Comparison of ENCODE assay signal across 3 cellular contexts in genomic region chr1:112759228-112759627, GRCh38.
TF ChIP-seq lines count a peak whose summit lies in the region.

No MANE protein-coding gene starts in this region.

TF ChIP-seq in GM23338, 12 proteins besides CTCF, POLR2A, EP300 and RAD21:
- TF ChIP-seq EZH2phosphoT487 (IDR thresholded peaks at IDR 0.05; ENCODE audit: unreplicated experiment) (no peak), REST (IDR thresholded peaks at IDR 0.05; ENCODE audit: unreplicated experiment) (no peak), STAT1 (IDR thresholded peaks at IDR 0.05; ENCODE audit: unreplicated experiment) (no peak), ZNF114 (CRISPR knock-in tag; IDR thresholded peaks at IDR 0.05) (no peak), ETS1 (IDR thresholded peaks at IDR 0.05) (no peak)

TF ChIP-seq in WTC11, 78 proteins besides CTCF, POLR2A, EP300 and RAD21:
- TF ChIP-seq HMGA2 (CRISPR knock-in tag; IDR thresholded peaks at IDR 0.05) (no peak), IRF2 (CRISPR knock-in tag; IDR thresholded peaks at IDR 0.05; ENCODE audit: borderline replicate concordance, low read depth) (no peak), SOX15 (CRISPR knock-in tag; IDR thresholded peaks at IDR 0.05) (no peak), ZNF532 (CRISPR knock-in tag; IDR thresholded peaks at IDR 0.05; ENCODE audit: borderline replicate concordance) (no peak), EMX1 (CRISPR knock-in tag; IDR thresholded peaks at IDR 0.05) (no peak), AFF4 (CRISPR knock-in tag; IDR thresholded peaks at IDR 0.05; ENCODE audit: borderline replicate concordance) (no peak), NR2C2 (CRISPR knock-in tag; IDR thresholded peaks at IDR 0.05) (no peak), ZNF396 (CRISPR knock-in tag; IDR thresholded peaks at IDR 0.05; ENCODE audit: borderline replicate concordance) (no peak), ATF3 (CRISPR knock-in tag; conservative IDR thresholded peaks at IDR 0.05) (no peak), NFE2L1 (CRISPR knock-in tag; IDR thresholded peaks at IDR 0.05) (no peak), PRDM15 (CRISPR knock-in tag; IDR thresholded peaks at IDR 0.05) (no peak), ATF1 (CRISPR knock-in tag; IDR thresholded peaks at IDR 0.05) (no peak), CREB1 (CRISPR knock-in tag; IDR thresholded peaks at IDR 0.05) (no peak), NR3C1 (CRISPR knock-in tag; conservative IDR thresholded peaks at IDR 0.05; ENCODE audit: low read depth) (no peak)
TF ChIP-seq in WTC11: peak in this region for 0.

TF ChIP-seq in H1, 55 proteins besides CTCF, POLR2A, EP300 and RAD21:
- TF ChIP-seq BRCA1 (IDR thresholded peaks at IDR 0.05; ENCODE audit: low read depth, low read length), result no peak
- no peak for TF ChIP-seq SP2 (IDR thresholded peaks at IDR 0.05; ENCODE audit: low read length)
- no peak for TF ChIP-seq GTF2F1 (IDR thresholded peaks at IDR 0.05; ENCODE audit: borderline replicate concordance, low read depth, low read length)
- no peak for TF ChIP-seq SIX5 (IDR thresholded peaks at IDR 0.05; ENCODE audit: low read depth, low read length)
- TF ChIP-seq POU5F1 (IDR thresholded peaks at IDR 0.05; ENCODE audit: low read depth, low read length), result no peak
- no peak for TF ChIP-seq RBBP5 (IDR thresholded peaks at IDR 0.05; ENCODE audit: borderline replicate concordance, low read depth, low read length)
- no peak for TF ChIP-seq SUZ12 (IDR thresholded peaks at IDR 0.05; ENCODE audit: low read length)
- TF ChIP-seq CHD1 (IDR thresholded peaks at IDR 0.05; ENCODE audit: low read depth, low read length), result no peak
- no peak for TF ChIP-seq KDM4A (IDR thresholded peaks at IDR 0.05; ENCODE audit: low read depth, low read length, severe bottlenecking)
